Comparison of ENCODE assay signal across 10 cellular contexts in the genomic region with DNA sequence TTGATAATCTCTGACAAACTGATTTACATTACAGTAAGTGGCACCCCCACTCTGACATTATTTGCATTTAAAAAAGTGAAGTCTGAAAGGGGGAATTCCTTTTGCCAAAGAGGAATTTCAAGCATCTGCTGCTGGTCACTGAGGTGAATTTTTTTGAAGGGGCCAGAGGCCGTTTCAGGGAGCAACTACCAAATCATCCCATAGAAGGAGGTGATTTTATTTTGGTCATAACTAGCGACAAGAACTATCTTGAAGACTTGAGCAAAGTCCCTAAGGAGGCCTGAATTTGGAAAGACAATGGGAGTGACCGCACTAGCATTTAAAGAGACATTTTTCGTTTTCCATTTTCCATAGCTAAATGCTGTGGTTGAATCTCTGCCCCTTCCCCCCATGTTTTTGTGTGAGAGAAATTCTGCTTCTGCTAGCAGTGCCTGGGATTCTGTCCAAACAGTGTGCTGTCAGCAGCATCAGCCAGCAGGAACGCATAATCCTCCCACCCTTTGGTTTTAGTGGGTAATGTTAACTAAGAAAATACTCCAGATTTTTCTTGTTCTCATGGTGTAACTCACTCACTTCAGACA.
A peak's percentile ranks its signal among the peaks of the same experiment; 100 is the strongest.
DNase-seq lines count a peak whose midpoint lies in the region; ATAC-seq and TF ChIP-seq lines count a peak whose summit lies in the region.
"Had no signal": no experiment of that assay in that cellular context is flagged by ENCODE, and none has a peak within 500 bp of the region (broad histone marks: within the 10 kb centered on the region; RNA-seq: fewer than 3 reads in every experiment).

No MANE protein-coding gene starts in this region.

- H3K4me3 Mint-ChIP-seq in endodermal cell (no peak overlapping the region), T-helper 17 cell (no peak overlapping the region), CD14-positive monocyte (no peak overlapping the region)
- H3K4me3 Mint-ChIP-seq: CD4-positive, CD25-positive, alpha-beta regulatory T cell had no signal

- H3K4me3 ChIP-seq in IMR-90 (ENCODE audit: insufficient read depth, low read depth, low read length) = peak overlapping the region; percentile 36; the same call in 1 of the 2 replicates
- no peak overlapping the region for H3K4me3 ChIP-seq in endodermal cell (ENCODE audit: low read length)
- peak overlapping the region in 1 of 2 experiments; percentile 33 for H3K4me3 ChIP-seq in mesenchymal stem cell (ENCODE audit: insufficient read depth in 1 of 2, low read depth in 1 of 2, low read length in 2 of 2)

- peaks cover 39% of the 10 kb centered on the region for H3K9me3 Mint-ChIP-seq in endodermal cell
- H3K9me3 Mint-ChIP-seq in CD14-positive monocyte = peaks cover 9 to 47% (median 28%) of the 10 kb centered on the region in 7 donors

- no peaks in the 10 kb centered on the region for H3K4me1 Mint-ChIP-seq in endodermal cell
- H3K4me1 Mint-ChIP-seq in T-helper 17 cell = no peaks in the 10 kb centered on the region
- no peaks in the 10 kb centered on the region for H3K4me1 Mint-ChIP-seq in CD14-positive monocyte
- H3K4me1 Mint-ChIP-seq: CD4-positive, CD25-positive, alpha-beta regulatory T cell had no signal

- peak overlapping the region; percentile 31 to 93 for H4K8ac ChIP-seq in IMR-90 (ENCODE audit: low read depth in 2 of 2, low read length in 2 of 2)
- no peak overlapping the region for H4K8ac ChIP-seq in mesenchymal stem cell (ENCODE audit: low read length)

- no peak overlapping the region for H2AFZ ChIP-seq in IMR-90 (replicated peaks; ENCODE audit: low read length, poor library complexity)
- H2AFZ ChIP-seq in mesenchymal stem cell (ENCODE audit: low read depth, low read length) = no peak overlapping the region

- dilution Hi-C loops in IMR-90 (cut with HindIII; ENCODE audit: low sequenced_read_pairs, unreplicated experiment) = no loop called here

- H2BK20ac ChIP-seq in IMR-90 (ENCODE audit: low read depth, low read length) = peak overlapping the region; percentile 98

- POLR2A ChIA-PET in IMR-90 (lab: Charles Lee; ENCODE audit: unreplicated experiment) = no interaction called here

- no CpG with 5 or more reads among the region's 5 CpGs for WGBS in IMR-90 (ENCODE audit: extremely low coverage in 2 of 2, insufficient read length in 1 of 2), 2 experiments
- WGBS in endodermal cell (ENCODE audit: insufficient coverage in 1 of 2, insufficient read length in 1 of 2), 2 experiments = 25% methylated on average over 3 of the region's 5 CpGs; no CpG with 5 or more reads in 1 of the 2 experiments
- WGBS in mesenchymal stem cell = 0% methylated on average over 1 of the region's 5 CpGs

- TF ChIP-seq CTCF in IMR-90 (conservative IDR thresholded peaks at IDR 0.05; ENCODE audit: low read depth, low read length) = no peak
- no peak for TF ChIP-seq CTCF in endodermal cell (conservative IDR thresholded peaks at IDR 0.05)
- no peak for TF ChIP-seq CTCF in CD14-positive monocyte (IDR thresholded peaks at IDR 0.05)

- H2BK12ac ChIP-seq in mesenchymal stem cell (ENCODE audit: low read length in 2 of 2) = no peak overlapping the region

- H3K9me3 ChIP-seq in IMR-90 (ENCODE audit: control insufficient read depth, insufficient read depth, low read length) (peaks cover 14% of the 10 kb centered on the region), endodermal cell (ENCODE audit: control insufficient read depth, low read length) (no peaks in the 10 kb centered on the region), mesenchymal stem cell (ENCODE audit: control insufficient read depth, low read length) (peaks cover 19% of the 10 kb centered on the region), T-helper 17 cell (ENCODE audit: control insufficient read depth, low read length, poor library complexity, severe bottlenecking) (peaks cover 2% of the 10 kb centered on the region)

- 0 out of 2 replicates have a peak overlapping the region, but pooled peaks have one; percentile 57 for H3K14ac ChIP-seq in IMR-90 (replicated peaks; ENCODE audit: low read depth, low read length)
- H3K14ac ChIP-seq in mesenchymal stem cell (ENCODE audit: low read length in 2 of 2) = no peak overlapping the region

- no peak for TF ChIP-seq RAD21 in IMR-90 (IDR thresholded peaks at IDR 0.05; ENCODE audit: low read length)

- no peaks in the 10 kb centered on the region for H4K20me1 ChIP-seq in IMR-90 (ENCODE audit: insufficient read depth, low read length)

- no peaks in the 10 kb centered on the region for H3K27me3 ChIP-seq in IMR-90 (ENCODE audit: control insufficient read depth, insufficient read depth, low read length)
- H3K27me3 ChIP-seq in endodermal cell (ENCODE audit: control insufficient read depth, insufficient read depth, low read length, poor library complexity, severe bottlenecking) = no peaks in the 10 kb centered on the region
- H3K27me3 ChIP-seq in mesenchymal stem cell (ENCODE audit: control insufficient read depth in 1 of 2, insufficient read depth in 1 of 2, low read length in 2 of 2) = peaks cover 0 to 19% of the 10 kb centered on the region in 2 experiments

- intact Hi-C loops in IMR-90 (cut with micrococcal nuclease) (no loop called here), CD14-positive monocyte (cut with micrococcal nuclease) (no loop called here)

- H2BK15ac ChIP-seq in IMR-90 (ENCODE audit: low read depth, low read length) (peak overlapping the region; percentile 67; the same call in 2 of the 3 replicates), mesenchymal stem cell (ENCODE audit: low read depth, poor library complexity, severe bottlenecking) (no peak overlapping the region)

- no peaks in the 10 kb centered on the region for H3K9me1 ChIP-seq in IMR-90 (ENCODE audit: insufficient read depth, low read length)

- H3K27ac ChIP-seq in IMR-90 (ENCODE audit: insufficient read depth, low read length) (peak overlapping the region; percentile 91), endodermal cell (ENCODE audit: low read depth, low read length) (peak overlapping the region; percentile 95), mesenchymal stem cell (ENCODE audit: low read length, poor library complexity, severe bottlenecking) (peak overlapping the region; percentile 97)

- H2BK5ac ChIP-seq in IMR-90 (ENCODE audit: low read depth, low read length, poor library complexity, severe bottlenecking) (peak overlapping the region; percentile 99), mesenchymal stem cell (ENCODE audit: low read depth, low read length, poor library complexity, severe bottlenecking) (peak overlapping the region; percentile 66)

- H3K4ac ChIP-seq in IMR-90 (ENCODE audit: low read depth, low read length) (peak overlapping the region; percentile 71; the same call in 1 of the 2 replicates), mesenchymal stem cell (ENCODE audit: low read depth in 1 of 2, low read length in 2 of 2) (no peak overlapping the region)

- H3K27me3 Mint-ChIP-seq in endodermal cell (ENCODE audit: insufficient read depth) = no peaks in the 10 kb centered on the region
- H3K27me3 Mint-ChIP-seq in T-helper 17 cell = no peaks in the 10 kb centered on the region
- H3K27me3 Mint-ChIP-seq in CD14-positive monocyte (ENCODE audit: low read depth in 3 of 3) = peaks cover 0 to 12% (median 0%) of the 10 kb centered on the region in 3 donors

- H3K23ac ChIP-seq in IMR-90 (ENCODE audit: low read depth, low read length) (peak overlapping the region; percentile 82; the same call in 1 of the 2 replicates), mesenchymal stem cell (ENCODE audit: low read length in 2 of 2) (no peak overlapping the region)

- H4K91ac ChIP-seq in IMR-90 (ENCODE audit: insufficient read depth, low read depth, low read length) (peak overlapping the region; percentile 94), mesenchymal stem cell (ENCODE audit: low read length) (no peak overlapping the region)

- H2AK5ac ChIP-seq in IMR-90 (ENCODE audit: low read depth, low read length) = no peak overlapping the region
- no peak overlapping the region for H2AK5ac ChIP-seq in mesenchymal stem cell (ENCODE audit: low read length, severe bottlenecking)

- peak overlapping the region; percentile 62; the same call in 1 of the 2 replicates for H3K9ac ChIP-seq in IMR-90 (ENCODE audit: low read depth, low read length)
- H3K9ac ChIP-seq in endodermal cell (ENCODE audit: extremely low read depth, low read length, poor library complexity, severe bottlenecking) = no peak overlapping the region
- peak overlapping the region; percentile 79 for H3K9ac ChIP-seq in mesenchymal stem cell (ENCODE audit: low read length)

- in situ Hi-C loops in ACHN (cut with HindIII; ENCODE audit: low pct_ligation_motif_present, low pct_unique_long_range_greater_than_20kb, low sequenced_read_pairs) = no loop called here
- in situ Hi-C loops in IMR-90 (cut with MboI; ENCODE audit: low sequenced_read_pairs) = no loop called here

- H3K18ac ChIP-seq in IMR-90 (ENCODE audit: low read depth, low read length) = peak overlapping the region; percentile 98; the same call in 1 of the 2 replicates
- no peak overlapping the region for H3K18ac ChIP-seq in mesenchymal stem cell (ENCODE audit: low read depth in 1 of 2, low read length in 2 of 2)

- BruUV-seq in IMR-90 (replicated peaks; lab: Mats Ljungman, UMichigan) = no TSS peak

- H3K56ac ChIP-seq in IMR-90 (ENCODE audit: extremely low read depth, insufficient read depth, low read length) = peak overlapping the region; percentile 96

- DNase-seq in ACHN (peak; percentile 78), IMR-90 (peak; percentile 95), endodermal cell (peak; percentile 75), mesenchymal stem cell (peak; percentile 68), T-helper 17 cell (no peak), CD14-positive monocyte (ENCODE audit: low spot score) (no peak)
- no peak for DNase-seq in stimulated activated CD4-positive, alpha-beta T cell treated with anti-CD3 and anti-CD28 coated beads, Interleukin-1b, Interleukin-23, amount 100 ng/mL, for 48 hours
- DNase-seq: CD4-positive, CD25-positive, alpha-beta regulatory T cell; KBM-7 had no signal

- H3K36me3 Mint-ChIP-seq in endodermal cell (ENCODE audit: low read depth) = peaks cover 9% of the 10 kb centered on the region
- H3K36me3 Mint-ChIP-seq in T-helper 17 cell (ENCODE audit: low read depth) = peaks cover 3% of the 10 kb centered on the region
- no peaks in the 10 kb centered on the region for H3K36me3 Mint-ChIP-seq in CD14-positive monocyte
- H3K36me3 Mint-ChIP-seq: CD4-positive, CD25-positive, alpha-beta regulatory T cell had no signal

- peak overlapping the region; percentile 97 for H2BK120ac ChIP-seq in IMR-90 (ENCODE audit: low read depth, low read length)
- H2BK120ac ChIP-seq in mesenchymal stem cell (ENCODE audit: low read depth, low read length) = no peak overlapping the region

- peak overlapping the region; percentile 67 for H3K27ac Mint-ChIP-seq in endodermal cell
- H3K27ac Mint-ChIP-seq in T-helper 17 cell = no peak overlapping the region
- H3K27ac Mint-ChIP-seq in CD14-positive monocyte = no peak overlapping the region

- peak overlapping the region; percentile 97; the same call in 1 of the 2 replicates for H4K5ac ChIP-seq in IMR-90 (ENCODE audit: low read depth, low read length)

- H3K4me1 ChIP-seq in IMR-90 (ENCODE audit: control insufficient read depth, insufficient read depth, low read length) (peaks cover 9% of the 10 kb centered on the region), endodermal cell (ENCODE audit: control insufficient read depth, insufficient read depth, low read length) (no peaks in the 10 kb centered on the region), mesenchymal stem cell (ENCODE audit: control insufficient read depth, insufficient read depth, low read depth, low read length) (no peaks in the 10 kb centered on the region)

- H3K79me1 ChIP-seq in IMR-90 (ENCODE audit: low read depth in 1 of 2, low read length in 2 of 2) = no peaks in the 10 kb centered on the region
- H3K79me1 ChIP-seq in mesenchymal stem cell (replicated peaks; ENCODE audit: low read length, poor library complexity, severe bottlenecking) = no peaks in the 10 kb centered on the region

- CTCF ChIA-PET in IMR-90 (lab: Yijun Ruan, JAX) = no interaction called here

- no peak overlapping the region for H2AK9ac ChIP-seq in IMR-90 (replicated peaks; ENCODE audit: low read depth, low read length, poor library complexity)

- H3K4me2 ChIP-seq in IMR-90 (ENCODE audit: low read depth, low read length) = peak overlapping the region; percentile 93
- H3K4me2 ChIP-seq in mesenchymal stem cell (ENCODE audit: low read length, poor library complexity, severe bottlenecking) = peak overlapping the region; percentile 34

- peak; percentile 79 for ATAC-seq in IMR-90 (ENCODE audit: low read depth)
- ATAC-seq in T-helper 17 cell = no peak
- ATAC-seq in GM18907 (IDR thresholded peaks at IDR 0.05; ENCODE audit: unreplicated experiment) = no peak

- no peaks in the 10 kb centered on the region for H3K36me3 ChIP-seq in IMR-90 (ENCODE audit: control insufficient read depth, insufficient read depth, low read length)
- no peaks in the 10 kb centered on the region for H3K36me3 ChIP-seq in endodermal cell (ENCODE audit: control insufficient read depth, insufficient read depth, low read length)
- H3K36me3 ChIP-seq in mesenchymal stem cell (ENCODE audit: control insufficient read depth in 1 of 2, insufficient read depth in 2 of 2, low read depth in 1 of 2, low read length in 2 of 2) = no peaks in the 10 kb centered on the region

- TF ChIP-seq POLR2A in IMR-90 (IDR thresholded peaks at IDR 0.05; ENCODE audit: low read depth, low read length) = no peak

Comparison
In these comparisons a context has a peak if more than half of its experiments do, and no peak if none do; other contexts are left out.
1. DNase-seq: peak in ACHN (single experiment), IMR-90 (single experiment), endodermal cell (single experiment) and mesenchymal stem cell (single experiment); none in T-helper 17 cell (0 of 3), CD14-positive monocyte (single experiment) and stimulated activated CD4-positive, alpha-beta T cell treated with anti-CD3 and anti-CD28 coated beads, Interleukin-1b, Interleukin-23, amount 100 ng/mL, for 48 hours (single experiment).
2. Peak in every context shown above with its lines, with median percentiles within 50 percentile points of each other: H3K27ac ChIP-seq.